ENCODE assay signal across 8 cellular contexts in genomic region chr19:53192771-53193533, GRCh38. TPM values are rescaled to one million over a fixed set of nuclear protein-coding genes. Genes with fewer than 3 reads are reported as not detected.
DNase-seq lines count a peak whose midpoint lies in the region; ATAC-seq and TF ChIP-seq lines count a peak whose summit lies in the region.

Gene ZNF665, minus strand, starts transcription at chr19:53193358. Its CDS starts 10,460 bp downstream, at chr19:53182898.

- no peaks in the 10 kb centered on the region for H3K9me3 ChIP-seq in effector memory CD4-positive, alpha-beta T cell (ENCODE audit: control insufficient read depth, low read length)
- no peaks in the 10 kb centered on the region for H3K9me3 ChIP-seq in lung (ENCODE audit: control insufficient read depth in 2 of 2, insufficient read depth in 1 of 2, low read length in 1 of 2)

- no peak for TF ChIP-seq CTCF in lung (IDR thresholded peaks at IDR 0.05; ENCODE audit: control extremely low read depth, extremely low read depth)

- no peaks in the 10 kb centered on the region for H3K27me3 ChIP-seq in effector memory CD4-positive, alpha-beta T cell (replicated peaks; ENCODE audit: control insufficient read depth, insufficient read depth, low read length, poor library complexity, severe bottlenecking)
- no peaks in the 10 kb centered on the region for H3K27me3 ChIP-seq in lung (ENCODE audit: control insufficient read depth, insufficient read depth)

- peak; percentile 78 for ATAC-seq in lung (ENCODE audit: insufficient read depth, low FRiP score)

- 1% methylated on average over 48 to 53 of the region's 53 CpGs for WGBS in lung, 2 donors

- peaks cover 5% of the 10 kb centered on the region for H3K4me1 ChIP-seq in effector memory CD4-positive, alpha-beta T cell (ENCODE audit: control insufficient read depth, insufficient read depth, low read length, poor library complexity, severe bottlenecking)
- peaks cover 3 to 10% of the 10 kb centered on the region in 2 donors for H3K4me1 ChIP-seq in lung (ENCODE audit: control insufficient read depth in 2 of 2, insufficient read depth in 2 of 2, low read length in 2 of 2)

- H3K27ac ChIP-seq in effector memory CD4-positive, alpha-beta T cell (ENCODE audit: insufficient read depth, low read length, poor library complexity, severe bottlenecking) = peak within 1 kb of the TSS; percentile 45
- peak within 1 kb of the TSS; percentile 64 to 83 for H3K27ac ChIP-seq in lung (ENCODE audit: low read depth in 1 of 2, low read length in 1 of 2)

- DNase-seq in NCI-H2029 (lab: John Stamatoyannopoulos, UW) (peak; percentile 56), NCI-H2029 treated with DMSO at 0.1 percent for 48 hours (lab: John Stamatoyannopoulos, UW) (no peak), NCI-H226 (peak; percentile 54), lung (ENCODE audit: low spot score) (peak; percentile 92), SIG-M5 treated with dmso at 0.1 percent for 504 hours (lab: John Stamatoyannopoulos, UW; ENCODE audit: unreplicated experiment) (no peak)
- peak; percentile 85 for DNase-seq in activated CD8-positive, alpha-beta memory T cell treated with anti-CD3 and anti-CD28 coated beads for 24 hours
- peak; percentile 55 to 81 (median 71) for DNase-seq in effector memory CD4-positive, alpha-beta T cell
- DNase-seq in stimulated activated CD4-positive, alpha-beta T cell treated with anti-CD3 and anti-CD28 coated beads, Interleukin-4, amount 100 ng/mL, for 24 hours = peak; percentile 77

- H3K4me3 ChIP-seq in effector memory CD4-positive, alpha-beta T cell (ENCODE audit: insufficient read depth, low read depth, low read length, poor library complexity, severe bottlenecking) = peak within 1 kb of the TSS; percentile 57
- peak within 1 kb of the TSS; percentile 74 for H3K4me3 ChIP-seq in lung

- no peaks in the 10 kb centered on the region for H3K36me3 ChIP-seq in effector memory CD4-positive, alpha-beta T cell (ENCODE audit: control insufficient read depth, insufficient read depth, low read length)
- peaks cover 2% of the 10 kb centered on the region in 2 donors for H3K36me3 ChIP-seq in lung (ENCODE audit: control insufficient read depth in 2 of 2, insufficient read depth in 2 of 2, low read length in 2 of 2)

RNA-seq across cellular contexts. Expression of gene ZNF665, which starts in this region (rescaled TPM):
- 1 to 10 TPM; 2.5 to 6.7 TPM for total RNA-seq in lung
- polyA plus RNA-seq in lung = 1 to 10 TPM; 2.0 to 2.8 TPM

Comparison
In these comparisons a context has a peak if more than half of its experiments do, and no peak if none do; other contexts are left out.
1. DNase-seq: peak in NCI-H2029 (single experiment), NCI-H226 (single experiment), activated CD8-positive, alpha-beta memory T cell treated with anti-CD3 and anti-CD28 coated beads for 24 hours (single experiment), effector memory CD4-positive, alpha-beta T cell (3 of 3), lung (single experiment) and stimulated activated CD4-positive, alpha-beta T cell treated with anti-CD3 and anti-CD28 coated beads, Interleukin-4, amount 100 ng/mL, for 24 hours (single experiment); none in NCI-H2029 treated with DMSO at 0.1 percent for 48 hours (single experiment) and SIG-M5 treated with dmso at 0.1 percent for 504 hours (single experiment).